In the genomic region with DNA sequence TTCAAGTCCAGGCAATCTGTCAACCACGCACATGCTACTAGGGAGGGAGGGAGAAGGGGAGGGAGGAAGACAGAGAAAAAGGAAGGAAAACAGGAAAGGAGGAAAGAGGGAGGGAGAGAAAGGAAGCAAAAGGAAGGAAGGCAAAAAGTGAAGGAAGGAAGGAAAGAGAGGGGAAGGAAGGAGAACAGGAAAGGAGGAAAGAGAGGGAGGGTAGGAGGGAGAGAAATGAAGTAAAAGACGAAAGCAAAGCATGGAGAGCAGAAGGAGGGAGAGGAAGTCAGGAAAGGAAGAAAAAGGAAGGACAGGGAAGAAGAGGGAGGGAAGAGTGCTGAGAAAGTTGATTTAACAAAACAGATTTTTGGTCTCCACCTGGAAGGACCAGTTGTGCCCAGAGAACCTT, we compare ENCODE assay signal across 19 cellular contexts. TPM values are rescaled to one million over a fixed set of nuclear protein-coding genes. Genes with fewer than 3 reads are reported as not detected.
DNase-seq lines count a peak whose midpoint lies in the region; ATAC-seq and TF ChIP-seq lines count a peak whose summit lies in the region.
"Had no signal": no experiment of that assay in that cellular context is flagged by ENCODE, and none has a peak within 500 bp of the region (broad histone marks: within the 10 kb centered on the region; RNA-seq: fewer than 3 reads in every experiment).

No MANE protein-coding gene starts in this region.

- no peak for ATAC-seq in activated naive CD4-positive, alpha-beta T cell treated with anti-CD3 and anti-CD28 coated beads, Interleukin-2, amount 50 U/mL, for 72 hours
- ATAC-seq in activated B cell treated with CpG ODN at 0.5 μM for 24 hours (ENCODE audit: low read depth) (no peak), HG03280 (IDR thresholded peaks at IDR 0.05; ENCODE audit: unreplicated experiment) (no peak)
- no peak for ATAC-seq in stimulated activated memory B cell treated with anti-CD40 and anti-IgM and Interleukin-4, amounts not matched to agents 10 μg/mL and 1 μg/mL and 100 μg/mL, for 72 hours
- ATAC-seq: right cardiac atrium had no signal

- no peaks in the 10 kb centered on the region for H3K27me3 Mint-ChIP-seq in activated B cell treated with CpG ODN at 0.5 μM for 24 hours
- no peaks in the 10 kb centered on the region for H3K27me3 Mint-ChIP-seq in dendritic cell treated with granulocyte-macrophage colony-stimulating factor and Interleukin-4, amounts not matched to agents 40 ng/mL and 50 ng/mL, for 4 days
- H3K27me3 Mint-ChIP-seq in stimulated activated memory B cell treated with anti-CD40 and anti-IgM and Interleukin-4, amounts not matched to agents 10 μg/mL and 1 μg/mL and 100 μg/mL, for 72 hours, result no peaks in the 10 kb centered on the region

- no peak overlapping the region for H3K4me3 Mint-ChIP-seq in activated B cell treated with CpG ODN at 0.5 μM for 24 hours
- no peak overlapping the region for H3K4me3 Mint-ChIP-seq in dendritic cell treated with granulocyte-macrophage colony-stimulating factor and Interleukin-4, amounts not matched to agents 40 ng/mL and 50 ng/mL, for 4 days
- H3K4me3 Mint-ChIP-seq in stimulated activated memory B cell treated with anti-CD40 and anti-IgM and Interleukin-4, amounts not matched to agents 10 μg/mL and 1 μg/mL and 100 μg/mL, for 72 hours, result no peak overlapping the region

- intact Hi-C loops in activated B cell treated with CpG ODN at 0.5 μM for 24 hours (cut with micrococcal nuclease), result loop anchor here (10.0 kb wide), 1 partner anchor 105 kb away; no protein-coding TSS in a partner anchor
- intact Hi-C loops in dendritic cell treated with granulocyte-macrophage colony-stimulating factor and Interleukin-4, amounts not matched to agents 40 ng/mL and 50 ng/mL, for 4 days (cut with micrococcal nuclease), result no loop called here

- POLR2A ChIA-PET in activated B cell treated with CpG ODN at 0.5 μM for 24 hours (lab: Charles Lee), result interaction anchor here (0.6 to 3.3 kb wide), 3 partner anchors 24 to 292 kb away, joined by 4 to 191 read pairs (median 155); partner anchors contain the start of gene KLF6

- H3K4me1 Mint-ChIP-seq in activated B cell treated with CpG ODN at 0.5 μM for 24 hours, result peaks cover 90% of the 10 kb centered on the region
- peaks cover 85% of the 10 kb centered on the region for H3K4me1 Mint-ChIP-seq in dendritic cell treated with granulocyte-macrophage colony-stimulating factor and Interleukin-4, amounts not matched to agents 40 ng/mL and 50 ng/mL, for 4 days (ENCODE audit: low read depth)
- H3K4me1 Mint-ChIP-seq in stimulated activated memory B cell treated with anti-CD40 and anti-IgM and Interleukin-4, amounts not matched to agents 10 μg/mL and 1 μg/mL and 100 μg/mL, for 72 hours, result peaks cover 56% of the 10 kb centered on the region

- CTCF ChIA-PET in activated B cell treated with CpG ODN at 0.5 μM for 24 hours (lab: Charles Lee), result no interaction called here

- no peak for TF ChIP-seq CTCF in activated B cell treated with CpG ODN at 0.5 μM for 24 hours (IDR thresholded peaks at IDR 0.05)
- TF ChIP-seq CTCF in GM20000 (IDR thresholded peaks at IDR 0.05; ENCODE audit: extremely low read depth, missing control alignments), result no peak

- H3K36me3 Mint-ChIP-seq in activated naive CD4-positive, alpha-beta T cell treated with anti-CD3 and anti-CD28 coated beads, Interleukin-2, amount 50 U/mL, for 72 hours, result peaks cover 4 to 24% of the 10 kb centered on the region in 2 donors
- peaks cover 10% of the 10 kb centered on the region for H3K36me3 Mint-ChIP-seq in activated B cell treated with CpG ODN at 0.5 μM for 24 hours (ENCODE audit: low read depth)
- H3K36me3 Mint-ChIP-seq in dendritic cell treated with granulocyte-macrophage colony-stimulating factor and Interleukin-4, amounts not matched to agents 40 ng/mL and 50 ng/mL, for 4 days (ENCODE audit: low read depth), result no peaks in the 10 kb centered on the region
- peaks cover 18% of the 10 kb centered on the region for H3K36me3 Mint-ChIP-seq in stimulated activated memory B cell treated with anti-CD40 and anti-IgM and Interleukin-4, amounts not matched to agents 10 μg/mL and 1 μg/mL and 100 μg/mL, for 72 hours

- no peak for DNase-seq in activated naive CD4-positive, alpha-beta T cell treated with anti-CD3 and anti-CD28 coated beads, Interleukin-2, amount 50 U/mL, for 72 hours (ENCODE audit: low spot score in 2 of 2)
- DNase-seq in activated naive CD4-positive, alpha-beta T cell treated with anti-CD3 and anti-CD28 coated beads, Interleukin-2, amount 50 U/mL, for 16 hours, result no peak
- DNase-seq in activated B cell treated with CpG ODN at 0.5 μM for 24 hours, result no peak
- DNase-seq in NCI-H2081 (lab: John Stamatoyannopoulos, UW), result no peak
- no peak for DNase-seq in GM20000 (ENCODE audit: low spot score)
- DNase-seq: activated CD4-positive, alpha-beta T cell treated with anti-CD3 and anti-CD28 coated beads for 1 hour; activated CD8-positive, alpha-beta memory T cell treated with anti-CD3 and anti-CD28 coated beads, Interleukin-2, amount 50 U/mL, for 4 hours; C1 segment of cervical spinal cord; esophagus squamous epithelium; MG63; NCI-H2081 treated with DMSO at 0.1 percent for 48 hours; NCI-H446; right cardiac atrium; SHP77; stimulated activated CD4-positive, alpha-beta T cell treated with anti-CD3 and anti-CD28 coated beads, Interleukin-4, amount 100 ng/mL, for 1 hour; stomach had no signal

- H3K9me3 Mint-ChIP-seq in activated naive CD4-positive, alpha-beta T cell treated with anti-CD3 and anti-CD28 coated beads, Interleukin-2, amount 50 U/mL, for 72 hours, result peaks cover 0 to 6% of the 10 kb centered on the region in 2 donors
- peaks cover 5% of the 10 kb centered on the region for H3K9me3 Mint-ChIP-seq in activated B cell treated with CpG ODN at 0.5 μM for 24 hours
- peaks cover 8% of the 10 kb centered on the region for H3K9me3 Mint-ChIP-seq in dendritic cell treated with granulocyte-macrophage colony-stimulating factor and Interleukin-4, amounts not matched to agents 40 ng/mL and 50 ng/mL, for 4 days
- peaks cover 12% of the 10 kb centered on the region for H3K9me3 Mint-ChIP-seq in stimulated activated memory B cell treated with anti-CD40 and anti-IgM and Interleukin-4, amounts not matched to agents 10 μg/mL and 1 μg/mL and 100 μg/mL, for 72 hours

- peak overlapping the region; percentile 66 to 99 for H3K27ac Mint-ChIP-seq in activated naive CD4-positive, alpha-beta T cell treated with anti-CD3 and anti-CD28 coated beads, Interleukin-2, amount 50 U/mL, for 72 hours
- H3K27ac Mint-ChIP-seq in activated B cell treated with CpG ODN at 0.5 μM for 24 hours, result peak overlapping the region; percentile 99
- H3K27ac Mint-ChIP-seq in dendritic cell treated with granulocyte-macrophage colony-stimulating factor and Interleukin-4, amounts not matched to agents 40 ng/mL and 50 ng/mL, for 4 days, result peak overlapping the region; percentile 93
- peak overlapping the region; percentile 99 for H3K27ac Mint-ChIP-seq in stimulated activated memory B cell treated with anti-CD40 and anti-IgM and Interleukin-4, amounts not matched to agents 10 μg/mL and 1 μg/mL and 100 μg/mL, for 72 hours

RNA-seq across cellular contexts. Expression of gene KLF6, which starts 25.6 kb away (rescaled TPM):
- total RNA-seq in activated naive CD4-positive, alpha-beta T cell treated with anti-CD3 and anti-CD28 coated beads, Interleukin-2, amount 50 U/mL, for 72 hours, result 100 to 1,000 TPM in 1 of 2 donors, 10 to 100 TPM in 1; 85.2 to 126 TPM
- total RNA-seq in activated B cell treated with CpG ODN at 0.5 μM for 24 hours, result 134 and 151 TPM in 2 replicates
